Comparison of ENCODE assay signal across 8 cellular contexts in the genomic region with DNA sequence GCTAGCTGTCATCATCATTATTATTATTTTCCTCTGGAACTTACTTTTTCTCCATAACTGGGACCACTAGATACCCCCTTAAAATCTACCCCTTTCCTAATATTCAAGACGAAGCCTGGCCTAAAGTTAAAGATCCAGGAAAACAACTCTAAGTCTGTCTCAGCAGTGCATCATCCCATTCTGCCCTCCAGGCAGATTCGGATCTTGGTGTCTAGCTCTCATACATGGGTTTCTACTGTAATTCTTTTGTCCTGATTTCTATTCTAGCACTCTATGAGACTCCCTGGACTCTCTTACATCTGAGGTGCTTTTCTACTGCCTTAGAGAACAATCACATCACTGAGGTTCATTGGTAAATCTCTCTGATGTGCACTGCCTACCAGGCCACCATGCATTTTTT.
"Had no signal": no experiment of that assay in that cellular context is flagged by ENCODE, and none has a peak within 500 bp of the region (broad histone marks: within the 10 kb centered on the region; RNA-seq: fewer than 3 reads in every experiment).

No MANE protein-coding gene starts in this region.

- H3K36me3 ChIP-seq: HAP-1 had no signal

- ATAC-seq: HCT116 had no signal

- H3K27ac Mint-ChIP-seq: GM23338, HFFc6 had no signal

- H3K9me3 Mint-ChIP-seq: HFFc6 had no signal

- FAIRE-seq: H1, H54 had no signal

- H3K9me3 ChIP-seq: HAP-1 had no signal

- H3K4me1 ChIP-seq: HAP-1 had no signal

- DNase-seq: HFFc6, IMR-90 had no signal

- H3K4me3 Mint-ChIP-seq: HFFc6 had no signal

- H3K4me3 ChIP-seq: GM23338, HAP-1 had no signal

- H2AFZ ChIP-seq: GM23338 had no signal

- H3K27ac ChIP-seq: HL-60 had no signal
